9 cellular contexts compared by ENCODE assay signal in genomic region chr12:73413974-73414373, GRCh38.
"Had no signal": no experiment of that assay in that cellular context is flagged by ENCODE, and none has a peak within 500 bp of the region (broad histone marks: within the 10 kb centered on the region; RNA-seq: fewer than 3 reads in every experiment).

No MANE protein-coding gene starts in this region.

- DNase-seq: H9, HCEC 1CT, HFFc6, KG1 had no signal

- H3K4me3 ChIP-seq: GM23338, K562 had no signal

- ATAC-seq: GM23338, K562 had no signal

- H3K4me3 Mint-ChIP-seq: GM23338, H9, HFFc6 had no signal

- H3K4me2 ChIP-seq: GM23338 had no signal

- FAIRE-seq: H1, H54, HTR-8/SVneo, K562 had no signal

- H3K4me1 Mint-ChIP-seq: GM23338, H9 had no signal

- H3K27ac Mint-ChIP-seq: GM23338, H9, HFFc6 had no signal
